In the genomic region with DNA sequence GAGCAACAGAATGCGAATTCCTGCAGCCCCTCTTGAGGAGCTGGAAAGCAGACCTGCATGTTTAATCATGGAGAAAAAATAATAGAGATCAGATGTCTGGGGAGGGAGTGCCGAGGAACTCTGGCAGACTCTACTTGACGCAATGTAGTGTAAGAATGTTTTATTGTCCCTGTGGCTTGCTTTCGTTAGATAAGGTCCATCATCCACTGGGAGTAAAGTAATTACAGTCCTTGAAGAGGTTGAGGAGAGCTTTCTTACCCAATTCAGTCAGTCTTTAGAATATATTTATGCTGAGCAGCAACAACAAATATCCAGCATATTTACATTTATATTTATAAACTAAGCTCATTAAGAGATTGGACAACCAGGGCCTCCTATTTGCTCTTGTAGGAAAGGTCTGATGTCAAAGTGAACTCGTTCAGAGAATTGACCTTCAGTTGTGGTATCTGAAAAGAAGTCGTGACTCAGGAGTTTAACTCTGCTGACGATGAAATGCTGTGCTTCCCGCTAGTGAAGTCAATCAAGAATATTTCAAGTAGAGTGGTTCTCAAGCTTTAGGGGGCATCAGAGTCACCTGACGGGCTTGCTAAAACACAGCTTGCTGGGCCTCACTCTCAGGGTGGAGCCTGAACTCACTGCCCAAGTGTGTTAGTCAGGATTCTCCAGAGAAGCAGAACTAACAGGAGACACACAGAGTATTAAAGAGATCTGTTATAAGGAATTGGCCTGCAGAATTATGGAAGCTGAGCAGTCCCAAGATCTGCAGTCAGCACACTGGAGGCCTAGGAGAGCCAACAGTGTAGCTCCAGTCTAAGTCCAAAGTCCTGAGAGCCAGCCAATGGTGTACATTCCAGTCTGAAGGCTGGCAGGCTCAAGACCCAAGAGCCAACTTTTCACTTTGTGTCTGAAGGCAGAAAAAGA, we compare ENCODE assay signal across 12 cellular contexts.
DNase-seq lines count a peak whose midpoint lies in the region; TF ChIP-seq lines count a peak whose summit lies in the region.
"Had no signal": no experiment of that assay in that cellular context is flagged by ENCODE, and none has a peak within 500 bp of the region (broad histone marks: within the 10 kb centered on the region; RNA-seq: fewer than 3 reads in every experiment).

No MANE protein-coding gene starts in this region.

- intact Hi-C loops in activated T-helper 2 cell treated with anti-CD3 and anti-CD28 coated beads, Interferon-gamma antibody, Interleukin-2, Interleukin-4, amounts not matched to agents 10 μg/mL and 5 μg/mL and 100 μg/mL, durations not matched to agents 14 hours and 24 hours and 36 hours (cut with micrococcal nuclease), result no loop called here

- TF ChIP-seq CTCF in HFFc6 (IDR thresholded peaks at IDR 0.05) (no peak), brain microvascular endothelial cell (IDR thresholded peaks at IDR 0.05; ENCODE audit: low read depth, low read length, missing control alignments) (no peak), type B pancreatic cell (conservative IDR thresholded peaks at IDR 0.05) (no peak)

- H3K36me3 ChIP-seq in brain microvascular endothelial cell (replicated peaks), result no peaks in the 10 kb centered on the region
- H3K36me3 ChIP-seq: esophagus muscularis mucosa had no signal

- H3K4me3 Mint-ChIP-seq in HFFc6 (no peak overlapping the region), type B pancreatic cell (peak overlapping the region; percentile 24)
- H3K4me3 Mint-ChIP-seq in activated T-helper 2 cell treated with anti-CD3 and anti-CD28 coated beads, Interferon-gamma antibody, Interleukin-2, Interleukin-4, amounts not matched to agents 10 μg/mL and 5 μg/mL and 100 μg/mL, durations not matched to agents 14 hours and 24 hours and 36 hours (ENCODE audit: low read depth), result no peak overlapping the region

- H3K27me3 ChIP-seq in brain microvascular endothelial cell (replicated peaks), result no peaks in the 10 kb centered on the region
- H3K27me3 ChIP-seq: esophagus muscularis mucosa had no signal

- H3K4me1 Mint-ChIP-seq in HFFc6 (ENCODE audit: low read depth) (peaks cover 41% of the 10 kb centered on the region), type B pancreatic cell (ENCODE audit: unreplicated experiment) (peaks cover 27% of the 10 kb centered on the region)
- no peaks in the 10 kb centered on the region for H3K4me1 Mint-ChIP-seq in activated T-helper 2 cell treated with anti-CD3 and anti-CD28 coated beads, Interferon-gamma antibody, Interleukin-2, Interleukin-4, amounts not matched to agents 10 μg/mL and 5 μg/mL and 100 μg/mL, durations not matched to agents 14 hours and 24 hours and 36 hours (ENCODE audit: low read depth)

- H3K27me3 Mint-ChIP-seq in HFFc6 (ENCODE audit: insufficient read depth), result no peaks in the 10 kb centered on the region
- no peaks in the 10 kb centered on the region for H3K27me3 Mint-ChIP-seq in type B pancreatic cell
- no peaks in the 10 kb centered on the region for H3K27me3 Mint-ChIP-seq in activated T-helper 2 cell treated with anti-CD3 and anti-CD28 coated beads, Interferon-gamma antibody, Interleukin-2, Interleukin-4, amounts not matched to agents 10 μg/mL and 5 μg/mL and 100 μg/mL, durations not matched to agents 14 hours and 24 hours and 36 hours (ENCODE audit: low read depth)

- in situ Hi-C loops in brain microvascular endothelial cell (cut with HindIII; ENCODE audit: low pct_ligation_motif_present, low sequenced_read_pairs), result no loop called here

- H3K27ac ChIP-seq in brain microvascular endothelial cell, result peak overlapping the region; percentile 68
- H3K27ac ChIP-seq: esophagus muscularis mucosa had no signal

- DNase-seq in HFFc6 (no peak), brain microvascular endothelial cell (peak; percentile 82), kidney tubule cell (ENCODE audit: low spot score) (peak; percentile 11), type B pancreatic cell (ENCODE audit: extremely low spot score, unreplicated experiment) (no peak), HUDEP-2 (lab: John Stamatoyannopoulos, UW; ENCODE audit: unreplicated experiment in 76 of 76) (no peak), GF-D8 (lab: John Stamatoyannopoulos, UW) (no peak)
- DNase-seq in activated T-helper 2 cell treated with anti-CD3 and anti-CD28 coated beads, Interferon-gamma antibody, Interleukin-2, Interleukin-4, amounts not matched to agents 10 μg/mL and 5 μg/mL and 100 μg/mL, durations not matched to agents 14 hours and 24 hours and 36 hours (ENCODE audit: low spot score), result no peak
- DNase-seq: activated CD4-positive, alpha-beta T cell treated with anti-CD3 and anti-CD28 coated beads for 4 hours; cerebellar nuclear complex; NCI-H1417; substantia nigra had no signal

- H3K9me3 Mint-ChIP-seq in HFFc6, result peaks cover 1% of the 10 kb centered on the region
- peaks cover 4% of the 10 kb centered on the region for H3K9me3 Mint-ChIP-seq in type B pancreatic cell
- H3K9me3 Mint-ChIP-seq in activated T-helper 2 cell treated with anti-CD3 and anti-CD28 coated beads, Interferon-gamma antibody, Interleukin-2, Interleukin-4, amounts not matched to agents 10 μg/mL and 5 μg/mL and 100 μg/mL, durations not matched to agents 14 hours and 24 hours and 36 hours, result peaks cover 1% of the 10 kb centered on the region

- H3K36me3 Mint-ChIP-seq in HFFc6 (ENCODE audit: low read depth), result peaks cover 17% of the 10 kb centered on the region
- peaks cover 10% of the 10 kb centered on the region for H3K36me3 Mint-ChIP-seq in type B pancreatic cell
- no peaks in the 10 kb centered on the region for H3K36me3 Mint-ChIP-seq in activated T-helper 2 cell treated with anti-CD3 and anti-CD28 coated beads, Interferon-gamma antibody, Interleukin-2, Interleukin-4, amounts not matched to agents 10 μg/mL and 5 μg/mL and 100 μg/mL, durations not matched to agents 14 hours and 24 hours and 36 hours (ENCODE audit: low read depth)

- peak overlapping the region; percentile 59; the same call in 1 of the 2 replicates for H3K27ac Mint-ChIP-seq in HFFc6
- peak overlapping the region; percentile 79 for H3K27ac Mint-ChIP-seq in type B pancreatic cell
- H3K27ac Mint-ChIP-seq in activated T-helper 2 cell treated with anti-CD3 and anti-CD28 coated beads, Interferon-gamma antibody, Interleukin-2, Interleukin-4, amounts not matched to agents 10 μg/mL and 5 μg/mL and 100 μg/mL, durations not matched to agents 14 hours and 24 hours and 36 hours, result no peak overlapping the region

- H3K4me3 ChIP-seq in brain microvascular endothelial cell (ENCODE audit: low read depth, low read length), result no peak overlapping the region
- H3K4me3 ChIP-seq: esophagus muscularis mucosa had no signal

Comparison
In these comparisons a context has a peak if more than half of its experiments do, and no peak if none do; other contexts are left out.
1. DNase-seq: peak in brain microvascular endothelial cell (single experiment) and kidney tubule cell (single experiment); none in HFFc6 (single experiment), type B pancreatic cell (single experiment), HUDEP-2 (0 of 76), GF-D8 (single experiment) and activated T-helper 2 cell treated with anti-CD3 and anti-CD28 coated beads, Interferon-gamma antibody, Interleukin-2, Interleukin-4, amounts not matched to agents 10 μg/mL and 5 μg/mL and 100 μg/mL, durations not matched to agents 14 hours and 24 hours and 36 hours (single experiment).